Comparison of ENCODE assay signal across 14 cellular contexts in genomic region chr5:28542968-28543367, GRCh38.
DNase-seq lines count a peak whose midpoint lies in the region; ATAC-seq lines count a peak whose summit lies in the region.
"Had no signal": no experiment of that assay in that cellular context is flagged by ENCODE, and none has a peak within 500 bp of the region (broad histone marks: within the 10 kb centered on the region; RNA-seq: fewer than 3 reads in every experiment).

No MANE protein-coding gene starts in this region.

- ATAC-seq in stimulated activated naive CD8-positive, alpha-beta T cell treated with anti-CD3 and anti-CD28 coated beads, Interleukin-15, Interleukin-2, amounts not matched to agents 100 U/mL and 50 U/mL, for 24 hours = no peak
- no peak for ATAC-seq in GM21619 (IDR thresholded peaks at IDR 0.05; ENCODE audit: unreplicated experiment)
- ATAC-seq: esophagus mucosa had no signal

- DNase-seq in DMS79 treated with DMSO at 0.1 percent for 48 hours (lab: John Stamatoyannopoulos, UW) (peak; percentile 75), NAMALWA (ENCODE audit: low spot score) (peak; percentile 1), amniotic stem cell (lab: John Stamatoyannopoulos, UW) (peak; percentile 83), iris pigment epithelial cell (ENCODE audit: low read depth) (peak; percentile 99), hippocampal formation (lab: John Stamatoyannopoulos, UW) (no peak)
- no peak for DNase-seq in activated CD4-positive, alpha-beta T cell treated with anti-CD3 and anti-CD28 coated beads, Interleukin-2, amount 50 U/mL, for 4 hours
- DNase-seq in stimulated activated naive CD8-positive, alpha-beta T cell treated with anti-CD3 and anti-CD28 coated beads, Interleukin-15, Interleukin-2, amounts not matched to agents 100 U/mL and 50 U/mL, for 24 hours = no peak
- DNase-seq: activated CD8-positive, alpha-beta memory T cell treated with anti-CD3 and anti-CD28 coated beads, Interleukin-2, amount 50 U/mL, for 48 hours; aorta; NCI-H187; nephron progenitor cell; stimulated activated CD4-positive, alpha-beta T cell treated with anti-CD3 and anti-CD28 coated beads, Interleukin-12 subunit alpha, Interleukin-12 subunit beta, amount 100 ng/mL, for 4 hours had no signal

Comparison
In these comparisons a context has a peak if more than half of its experiments do, and no peak if none do; other contexts are left out.
1. DNase-seq: peak in DMS79 treated with DMSO at 0.1 percent for 48 hours (single experiment), NAMALWA (single experiment), amniotic stem cell (single experiment) and iris pigment epithelial cell (single experiment); none in activated CD4-positive, alpha-beta T cell treated with anti-CD3 and anti-CD28 coated beads, Interleukin-2, amount 50 U/mL, for 4 hours (0 of 2), stimulated activated naive CD8-positive, alpha-beta T cell treated with anti-CD3 and anti-CD28 coated beads, Interleukin-15, Interleukin-2, amounts not matched to agents 100 U/mL and 50 U/mL, for 24 hours (single experiment) and hippocampal formation (0 of 2).